ENCODE assay signal across 8 cellular contexts in the genomic region with DNA sequence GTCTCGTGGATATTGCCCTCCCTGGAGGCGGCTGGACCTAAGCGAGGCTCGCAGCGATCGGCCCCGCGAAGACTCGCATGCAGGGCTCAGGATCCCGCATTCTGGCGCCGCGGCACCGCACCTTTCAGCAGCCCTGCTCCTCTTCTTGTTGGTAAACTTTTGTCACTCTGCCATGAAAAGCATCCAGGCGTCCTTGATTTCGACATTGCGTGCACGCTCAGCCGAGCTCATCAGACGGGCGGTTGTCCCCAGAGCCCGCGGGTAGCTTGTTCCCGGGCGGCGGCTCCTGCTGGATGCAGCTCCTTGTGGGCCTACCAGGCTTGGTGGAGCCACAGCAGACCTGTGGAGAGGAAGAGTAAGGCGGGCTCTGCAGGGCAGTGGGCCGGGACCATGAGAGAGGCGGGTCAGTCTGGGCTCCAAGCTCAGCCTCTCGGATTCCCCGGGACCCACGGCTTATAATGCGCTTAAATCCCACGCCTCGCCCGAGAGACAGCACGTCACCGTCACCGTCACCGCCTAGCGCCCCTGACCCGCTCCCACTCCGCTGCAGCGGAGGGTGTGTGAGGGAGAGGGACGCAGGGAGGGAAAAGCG. TPM values are rescaled to one million over a fixed set of nuclear protein-coding genes. Genes with fewer than 3 reads are reported as not detected.
DNase-seq lines count a peak whose midpoint lies in the region; ATAC-seq and TF ChIP-seq lines count a peak whose summit lies in the region.

No MANE protein-coding gene starts in this region.

- H3K27me3 ChIP-seq in mesenchymal stem cell (ENCODE audit: control insufficient read depth in 1 of 2, insufficient read depth in 1 of 2, low read length in 2 of 2): peaks cover 5 to 56% of the 10 kb centered on the region in 2 experiments
- H3K27me3 ChIP-seq in thyroid gland: no peaks in the 10 kb centered on the region

- H3K9me3 Mint-ChIP-seq in MCF 10A (ENCODE audit: unreplicated experiment): peaks cover 12% of the 10 kb centered on the region

- H3K9me3 ChIP-seq in mesenchymal stem cell (ENCODE audit: control insufficient read depth, low read length) (peaks cover 20% of the 10 kb centered on the region), thyroid gland (no peaks in the 10 kb centered on the region)

- no peak overlapping the region for H4K8ac ChIP-seq in mesenchymal stem cell (ENCODE audit: low read length)

- no peaks in the 10 kb centered on the region for H3K79me1 ChIP-seq in mesenchymal stem cell (replicated peaks; ENCODE audit: low read length, poor library complexity, severe bottlenecking)

- H3K27me3 Mint-ChIP-seq in MCF 10A (ENCODE audit: insufficient read depth, unreplicated experiment): no peaks in the 10 kb centered on the region

- H3K4me1 ChIP-seq in mesenchymal stem cell (ENCODE audit: control insufficient read depth, insufficient read depth, low read depth, low read length) (peaks cover 20% of the 10 kb centered on the region), thyroid gland (peaks cover 5 to 7% of the 10 kb centered on the region in 2 donors)

- H3K27ac Mint-ChIP-seq in MCF 10A (ENCODE audit: low read depth, unreplicated experiment): no peak overlapping the region

- DNase-seq in NCI-H510A (lab: John Stamatoyannopoulos, UW) (peak; percentile 37), MCF 10A (ENCODE audit: unreplicated experiment) (peak; percentile 60), mesenchymal stem cell (peak; percentile 17), thyroid gland (peak; percentile 77 to 85)

- no peak overlapping the region for H3K18ac ChIP-seq in mesenchymal stem cell (ENCODE audit: low read depth in 1 of 2, low read length in 2 of 2)

- 8% methylated on average over 42 of the region's 46 CpGs for WGBS in mesenchymal stem cell
- WGBS in thyroid gland, 2 donors: 2 to 3% methylated on average over 17 to 29 of the region's 46 CpGs

- H2BK120ac ChIP-seq in mesenchymal stem cell (ENCODE audit: low read depth, low read length): no peak overlapping the region

- peak; percentile 13 for ATAC-seq in GM19372 (IDR thresholded peaks at IDR 0.05; ENCODE audit: low read depth, unreplicated experiment)
- no peak for ATAC-seq in HG03135 (IDR thresholded peaks at IDR 0.05; ENCODE audit: unreplicated experiment)
- ATAC-seq in HG03571 (IDR thresholded peaks at IDR 0.05; ENCODE audit: unreplicated experiment): no peak
- no peak for ATAC-seq in HG03159 (IDR thresholded peaks at IDR 0.05; ENCODE audit: unreplicated experiment)

- H2AFZ ChIP-seq in mesenchymal stem cell (ENCODE audit: low read depth, low read length): no peak overlapping the region

- peak overlapping the region in 1 of 2 experiments; percentile 74 for H3K4me3 ChIP-seq in mesenchymal stem cell (ENCODE audit: insufficient read depth in 1 of 2, low read depth in 1 of 2, low read length in 2 of 2)
- peak overlapping the region in 2 of 3 donors; percentile 46 to 65 for H3K4me3 ChIP-seq in thyroid gland (replicated peaks in 1 of 3)

- H2AK5ac ChIP-seq in mesenchymal stem cell (ENCODE audit: low read length, severe bottlenecking): no peak overlapping the region

- H3K4me1 Mint-ChIP-seq in MCF 10A (ENCODE audit: insufficient read depth, unreplicated experiment): peaks cover 5% of the 10 kb centered on the region

- no peak overlapping the region for H2BK5ac ChIP-seq in mesenchymal stem cell (ENCODE audit: low read depth, low read length, poor library complexity, severe bottlenecking)

- H2BK12ac ChIP-seq in mesenchymal stem cell (ENCODE audit: low read length in 2 of 2): no peak overlapping the region

- BruUV-seq in MCF 10A (replicated peaks; lab: Mats Ljungman, UMichigan): no TSS peak

- no peak overlapping the region for H3K9ac ChIP-seq in mesenchymal stem cell (ENCODE audit: low read length)

- H4K91ac ChIP-seq in mesenchymal stem cell (ENCODE audit: low read length): no peak overlapping the region

- POLR2A ChIA-PET in MCF 10A (lab: Yijun Ruan, JAX): interaction anchor here (0.6 to 1.1 kb wide), 3 partner anchors 10 to 109 kb away, joined by 4 to 5 read pairs (median 5); no protein-coding TSS in a partner anchor

- H3K4ac ChIP-seq in mesenchymal stem cell (ENCODE audit: low read depth in 1 of 2, low read length in 2 of 2): no peak overlapping the region

- TF ChIP-seq CTCF in MCF 10A (IDR thresholded peaks at IDR 0.05; ENCODE audit: unreplicated experiment) (no peak), thyroid gland (IDR thresholded peaks at IDR 0.05) (no peak)

- H3K36me3 ChIP-seq in mesenchymal stem cell (ENCODE audit: control insufficient read depth in 1 of 2, insufficient read depth in 2 of 2, low read depth in 1 of 2, low read length in 2 of 2): no peaks in the 10 kb centered on the region
- H3K36me3 ChIP-seq in thyroid gland: no peaks in the 10 kb centered on the region

- intact Hi-C loops in MCF 10A (cut with micrococcal nuclease): no loop called here
- intact Hi-C loops in thyroid gland (cut with DNase I): no loop called here

- CTCF ChIA-PET in MCF 10A (lab: Yijun Ruan, JAX): interaction anchor here (0.7 to 1.5 kb wide), 2 partner anchors 20 to 85 kb away, joined by 3 to 10 read pairs; no protein-coding TSS in a partner anchor

- no peak overlapping the region for H3K23ac ChIP-seq in mesenchymal stem cell (ENCODE audit: low read length in 2 of 2)

- no peak overlapping the region for H3K14ac ChIP-seq in mesenchymal stem cell (ENCODE audit: low read length in 2 of 2)

- peak overlapping the region; percentile 97 for H3K4me2 ChIP-seq in mesenchymal stem cell (ENCODE audit: low read length, poor library complexity, severe bottlenecking)

- no peaks in the 10 kb centered on the region for H3K36me3 Mint-ChIP-seq in MCF 10A (ENCODE audit: insufficient read depth, unreplicated experiment)

- peak overlapping the region; percentile 62 for H3K4me3 Mint-ChIP-seq in MCF 10A (ENCODE audit: unreplicated experiment)

- peak in 1 of 2 donors; percentile 69 for TF ChIP-seq POLR2A in thyroid gland (IDR thresholded peaks at IDR 0.05)

- H2BK15ac ChIP-seq in mesenchymal stem cell (ENCODE audit: low read depth, poor library complexity, severe bottlenecking): no peak overlapping the region

- no peak overlapping the region for H3K27ac ChIP-seq in mesenchymal stem cell (ENCODE audit: low read length, poor library complexity, severe bottlenecking)
- H3K27ac ChIP-seq in thyroid gland: peak overlapping the region in 2 of 3 donors; percentile 85 to 89

RNA-seq across cellular contexts. Expression of a gene that starts 1.8 kb away (rescaled TPM):
- total RNA-seq in MCF 10A (2022) (42.0 and 46.0 TPM in 2 replicates), thyroid gland (10 to 100 TPM; 10.5 to 16.3 (median 12.6) TPM)
- not detected for polyA plus RNA-seq in mesenchymal stem cell (2013, experiment 1 of 2)
- polyA plus RNA-seq in mesenchymal stem cell (2013, experiment 2 of 2): not detected

Comparison
In these comparisons a context has a peak if more than half of its experiments do, and no peak if none do; other contexts are left out.
1. DNase-seq: peak in every context shown above with its lines; median percentile 81 in thyroid gland; 60 in MCF 10A; 37 in NCI-H510A; 17 in mesenchymal stem cell.